ENCODE assay signal across 1 cellular context in genomic region chr10:51397695-51398094, GRCh38.
TF ChIP-seq lines count a peak whose summit lies in the region.

No MANE protein-coding gene starts in this region.

TF ChIP-seq in WTC11, 78 proteins besides CTCF, POLR2A, EP300 and RAD21 (continued from another document):
- no peak for TF ChIP-seq USF1 (CRISPR knock-in tag; IDR thresholded peaks at IDR 0.05)
